In the genomic region with DNA sequence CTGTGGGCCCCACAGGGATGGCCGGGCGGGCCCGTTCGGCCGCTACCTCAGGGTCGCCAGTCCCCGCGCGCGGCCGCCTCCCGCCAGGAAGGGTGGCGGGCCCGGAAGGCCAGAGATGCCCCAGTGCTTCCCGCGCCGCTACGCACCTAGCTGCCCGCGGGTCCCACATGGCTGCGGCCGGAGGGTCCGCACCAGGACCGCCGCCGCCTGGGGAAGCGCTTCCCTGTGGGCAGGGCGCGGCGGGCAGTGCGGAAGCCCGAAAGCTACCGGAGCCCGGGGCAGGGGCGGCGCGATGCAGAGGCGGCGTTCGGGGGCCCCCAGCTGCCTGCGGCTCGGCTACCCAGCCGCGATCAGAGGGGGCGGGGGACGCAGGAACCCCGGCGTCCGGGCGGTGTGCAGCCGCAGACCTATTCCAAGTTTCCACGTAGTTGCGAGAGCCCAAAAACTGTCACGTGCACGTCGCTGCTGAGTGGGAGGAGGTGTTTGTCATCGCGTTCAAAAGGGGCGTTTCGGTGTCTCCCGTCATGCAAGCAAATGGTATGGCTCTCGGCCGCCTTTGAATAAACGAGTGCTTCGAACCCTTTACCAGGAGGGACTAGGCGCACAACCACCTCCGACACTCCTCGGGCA, we compare ENCODE assay signal across 8 cellular contexts. TPM values are rescaled to one million over a fixed set of nuclear protein-coding genes. Genes with fewer than 3 reads are reported as not detected.
DNase-seq lines count a peak whose midpoint lies in the region; ATAC-seq and TF ChIP-seq lines count a peak whose summit lies in the region.

A gene (minus strand): TSS at position 414 of the 630 bp plus-strand sequence. CDS start 245 bp downstream, at position 169.

- H3K9me3 Mint-ChIP-seq in activated CD4-positive, alpha-beta T cell treated with anti-CD3 and anti-CD28 coated beads, Interleukin-2, amount 10 ng/mL, durations not matched to agents 24 days and 14 days: peaks cover 17% of the 10 kb centered on the region

- peaks cover 0 to 6% of the 10 kb centered on the region in 2 donors for H3K4me1 ChIP-seq in lung (ENCODE audit: control insufficient read depth in 2 of 2, insufficient read depth in 2 of 2, low read length in 2 of 2)

- H3K36me3 Mint-ChIP-seq in activated CD4-positive, alpha-beta T cell treated with anti-CD3 and anti-CD28 coated beads, Interleukin-2, amount 10 ng/mL, durations not matched to agents 24 days and 14 days (ENCODE audit: low read depth): peaks cover 11% of the 10 kb centered on the region

- H3K36me3 ChIP-seq in KOPT-K1 (ENCODE audit: insufficient read depth, low read length) (no peaks in the 10 kb centered on the region), lung (ENCODE audit: control insufficient read depth in 2 of 2, insufficient read depth in 2 of 2, low read length in 2 of 2) (no peaks in the 10 kb centered on the region)

- no peak within 1 kb of the TSS for H3K27ac Mint-ChIP-seq in activated CD4-positive, alpha-beta T cell treated with anti-CD3 and anti-CD28 coated beads, Interleukin-2, amount 10 ng/mL, durations not matched to agents 24 days and 14 days

- 1 to 2% methylated on average over 32 to 68 of the region's 68 CpGs for WGBS in lung, 2 donors

- DNase-seq in COLO668 (lab: John Stamatoyannopoulos, UW; ENCODE audit: unreplicated experiment) (peak; percentile 59), dermis blood vessel endothelial cell (peak; percentile 51), lung (ENCODE audit: low spot score) (peak; percentile 82), SHP77 treated with DMSO at 0.1 percent for 48 hours (lab: John Stamatoyannopoulos, UW) (no peak)
- DNase-seq in activated CD4-positive, alpha-beta T cell treated with anti-CD3 and anti-CD28 coated beads, Interleukin-2, amount 10 ng/mL, durations not matched to agents 24 days and 14 days: peak; percentile 90
- peak; percentile 66 to 81 (median 77) for DNase-seq in stimulated activated CD4-positive, alpha-beta T cell treated with anti-CD3 and anti-CD28 coated beads, TNF-alpha, amount 100 ng/mL, for 24 hours (ENCODE audit: low read depth in 3 of 3)

- H3K4me1 Mint-ChIP-seq in activated CD4-positive, alpha-beta T cell treated with anti-CD3 and anti-CD28 coated beads, Interleukin-2, amount 10 ng/mL, durations not matched to agents 24 days and 14 days: peaks cover 12% of the 10 kb centered on the region

- no peaks in the 10 kb centered on the region for H3K27me3 ChIP-seq in lung (ENCODE audit: control insufficient read depth, insufficient read depth)

- ATAC-seq in GM21423 (IDR thresholded peaks at IDR 0.05; ENCODE audit: unreplicated experiment): peak; percentile 51
- peak; percentile 77 for ATAC-seq in lung (ENCODE audit: insufficient read depth, low FRiP score)

- peak within 1 kb of the TSS; percentile 82 for H3K4me3 ChIP-seq in lung

- H3K4me3 Mint-ChIP-seq in activated CD4-positive, alpha-beta T cell treated with anti-CD3 and anti-CD28 coated beads, Interleukin-2, amount 10 ng/mL, durations not matched to agents 24 days and 14 days: peak within 1 kb of the TSS; percentile 77

- H3K9me3 ChIP-seq in KOPT-K1 (ENCODE audit: insufficient read depth, low read length, poor library complexity, severe bottlenecking) (peaks cover 43% of the 10 kb centered on the region), lung (ENCODE audit: control insufficient read depth in 2 of 2, insufficient read depth in 1 of 2, low read length in 1 of 2) (no peaks in the 10 kb centered on the region)

- peak within 1 kb of the TSS; percentile 45 for H3K27ac ChIP-seq in KOPT-K1 (ENCODE audit: low read depth, low read length, poor library complexity, severe bottlenecking)
- peak within 1 kb of the TSS; percentile 56 to 90 for H3K27ac ChIP-seq in lung (ENCODE audit: low read depth in 1 of 2, low read length in 1 of 2)

- TF ChIP-seq CTCF in lung (IDR thresholded peaks at IDR 0.05; ENCODE audit: control extremely low read depth, extremely low read depth): no peak

- intact Hi-C loops in activated CD4-positive, alpha-beta T cell treated with anti-CD3 and anti-CD28 coated beads, Interleukin-2, amount 10 ng/mL, durations not matched to agents 24 days and 14 days (cut with micrococcal nuclease): loop anchor here (1.0 to 2.0 kb wide), 4 partner anchors 14 to 68 kb away; no protein-coding TSS in a partner anchor

- peaks cover 18% of the 10 kb centered on the region for H3K27me3 Mint-ChIP-seq in activated CD4-positive, alpha-beta T cell treated with anti-CD3 and anti-CD28 coated beads, Interleukin-2, amount 10 ng/mL, durations not matched to agents 24 days and 14 days

RNA-seq across cellular contexts. Expression of the gene that starts here (rescaled TPM):
- total RNA-seq in activated CD4-positive, alpha-beta T cell treated with anti-CD3 and anti-CD28 coated beads, Interleukin-2, amount 10 ng/mL, durations not matched to agents 24 days and 14 days: 2.1 and 2.3 TPM in 2 replicates
- total RNA-seq in dermis blood vessel endothelial cell (13.6 and 13.9 TPM in 2 replicates), lung (10 to 100 TPM; 23.9 to 34.3 TPM)
- 1 to 10 TPM; 4.3 to 6.2 TPM for polyA plus RNA-seq in lung
